In the genomic region with DNA sequence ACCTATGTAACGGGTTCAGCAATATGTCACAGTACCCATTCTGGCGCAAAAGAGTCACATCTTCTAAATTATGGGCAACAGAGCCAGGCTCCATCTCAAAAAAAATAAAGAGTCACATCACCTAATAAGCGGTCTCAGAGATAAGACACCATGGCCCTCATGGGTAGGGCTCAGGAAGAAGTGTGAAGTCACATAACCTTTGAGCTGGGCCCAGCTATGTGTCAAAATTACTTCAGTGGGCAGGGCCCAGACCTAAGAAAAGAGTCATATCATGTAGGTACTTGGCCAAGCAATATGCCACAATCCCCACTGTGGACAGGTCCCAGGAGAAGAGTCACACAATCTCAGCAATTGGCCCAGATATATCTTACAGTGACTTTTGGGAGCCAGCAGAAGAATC, we compare ENCODE assay signal across 27 cellular contexts.
"Had no signal": no experiment of that assay in that cellular context is flagged by ENCODE, and none has a peak within 500 bp of the region (broad histone marks: within the 10 kb centered on the region; RNA-seq: fewer than 3 reads in every experiment).

No MANE protein-coding gene starts in this region.

- H3K27ac ChIP-seq: heart left ventricle, left lung, ovary, right atrium auricular region, right lobe of liver, stomach, testis, thyroid gland, upper lobe of right lung had no signal

- H3K36me3 Mint-ChIP-seq: mesothelial cell of epicardium; stimulated activated naive B cell treated with anti-CD40 and anti-IgM and Interleukin-4, amounts not matched to agents 10 μg/mL and 1 μg/mL and 100 μg/mL, for 72 hours had no signal

- H3K27me3 Mint-ChIP-seq: progenitor cell of endocrine pancreas; stimulated activated naive B cell treated with anti-CD40 and anti-IgM and Interleukin-4, amounts not matched to agents 10 μg/mL and 1 μg/mL and 100 μg/mL, for 72 hours had no signal

- H3K27me3 ChIP-seq: heart left ventricle, left lung, ovary, right atrium auricular region, right lobe of liver, stomach, testis, thyroid gland, upper lobe of right lung had no signal

- H3K36me3 ChIP-seq: heart left ventricle, left lung, ovary, right atrium auricular region, right lobe of liver, stomach, thyroid gland, upper lobe of right lung had no signal

- H3K4me3 Mint-ChIP-seq: mesothelial cell of epicardium; naive thymus-derived CD8-positive, alpha-beta T cell; nephron; neural crest cell; stimulated activated naive B cell treated with anti-CD40 and anti-IgM and Interleukin-4, amounts not matched to agents 10 μg/mL and 1 μg/mL and 100 μg/mL, for 72 hours had no signal

- H3K9me3 Mint-ChIP-seq: mesothelial cell of epicardium; nephron; neural crest cell; stimulated activated naive B cell treated with anti-CD40 and anti-IgM and Interleukin-4, amounts not matched to agents 10 μg/mL and 1 μg/mL and 100 μg/mL, for 72 hours had no signal

- H3K9me3 ChIP-seq: heart left ventricle, ovary, right atrium auricular region, right lobe of liver, testis, thyroid gland, upper lobe of right lung had no signal

- H3K27ac Mint-ChIP-seq: mesothelial cell of epicardium; naive thymus-derived CD8-positive, alpha-beta T cell; nephron; progenitor cell of endocrine pancreas; stimulated activated naive B cell treated with anti-CD40 and anti-IgM and Interleukin-4, amounts not matched to agents 10 μg/mL and 1 μg/mL and 100 μg/mL, for 72 hours had no signal

- DNase-seq: glutamatergic neuron; heart left ventricle; kidney glomerular epithelial cell; left cardiac atrium; left lung; mesendoderm; naive thymus-derived CD8-positive, alpha-beta T cell; occipital lobe; ovary; right lobe of liver; stimulated activated CD4-positive, alpha-beta T cell treated with anti-CD3 and anti-CD28 coated beads, Interleukin-12 subunit alpha, Interleukin-12 subunit beta, amount 100 ng/mL, for 4 hours; stimulated activated CD4-positive, alpha-beta T cell treated with anti-CD3 and anti-CD28 coated beads, Interleukin-15, amount 100 ng/mL, for 24 hours; stimulated activated CD4-positive, alpha-beta T cell treated with anti-CD3 and anti-CD28 coated beads, Interleukin-2, amount 100 ng/mL, for 24 hours; stimulated activated CD4-positive, alpha-beta T cell treated with anti-CD3 and anti-CD28 coated beads, Interleukin-4, amount 100 ng/mL, for 1 hour; stimulated activated naive B cell treated with anti-CD40 and anti-IgM and Interleukin-4, amounts not matched to agents 10 μg/mL and 1 μg/mL and 100 μg/mL, for 72 hours; stimulated activated naive CD8-positive, alpha-beta T cell treated with anti-CD3 and anti-CD28 coated beads, Interleukin-15, Interleukin-2, amounts not matched to agents 100 U/mL and 50 U/mL, for 24 hours; stomach; testis; thyroid gland; trophoblast cell; upper lobe of right lung had no signal

- H3K4me1 Mint-ChIP-seq: naive thymus-derived CD8-positive, alpha-beta T cell; nephron; neural crest cell had no signal

- ATAC-seq: heart left ventricle; left cardiac atrium; left lung; naive thymus-derived CD8-positive, alpha-beta T cell; right lobe of liver; stimulated activated naive CD8-positive, alpha-beta T cell treated with anti-CD3 and anti-CD28 coated beads, Interleukin-15, Interleukin-2, amounts not matched to agents 100 U/mL and 50 U/mL, for 24 hours; upper lobe of right lung had no signal

- H3K4me1 ChIP-seq: heart left ventricle, left lung, right atrium auricular region, right lobe of liver, stomach, testis, thyroid gland, upper lobe of right lung had no signal

- H3K4me3 ChIP-seq: heart left ventricle, left lung, lung, ovary, right atrium auricular region, right lobe of liver, stomach, testis, thyroid gland, upper lobe of right lung had no signal
